ENCODE assay signal across 2 cellular contexts in genomic region chr15:66964791-66965190, GRCh38.
TF ChIP-seq lines count a peak whose summit lies in the region.

No MANE protein-coding gene starts in this region.

TF ChIP-seq in IMR-90, 13 proteins besides CTCF, POLR2A, EP300 and RAD21:
- TF ChIP-seq CHD1 (IDR thresholded peaks at IDR 0.05; ENCODE audit: low read depth, low read length) = no peak
- TF ChIP-seq NFE2L2 (IDR thresholded peaks at IDR 0.05; ENCODE audit: low read depth, low read length) = no peak
- no peak for TF ChIP-seq CEBPB (IDR thresholded peaks at IDR 0.05; ENCODE audit: low read depth, low read length)
- TF ChIP-seq, protein P1, sequence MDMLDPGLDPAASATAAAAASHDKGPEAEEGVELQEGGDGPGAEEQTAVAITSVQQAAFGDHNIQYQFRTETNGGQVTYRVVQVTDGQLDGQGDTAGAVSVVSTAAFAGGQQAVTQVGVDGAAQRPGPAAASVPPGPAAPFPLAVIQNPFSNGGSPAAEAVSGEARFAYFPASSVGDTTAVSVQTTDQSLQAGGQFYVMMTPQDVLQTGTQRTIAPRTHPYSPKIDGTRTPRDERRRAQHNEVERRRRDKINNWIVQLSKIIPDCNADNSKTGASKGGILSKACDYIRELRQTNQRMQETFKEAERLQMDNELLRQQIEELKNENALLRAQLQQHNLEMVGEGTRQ (IDR thresholded peaks at IDR 0.05; ENCODE audit: low read depth, low read length) = no peak
- TF ChIP-seq MAFK (IDR thresholded peaks at IDR 0.05; ENCODE audit: low read depth, low read length) = no peak
- no peak for TF ChIP-seq MAZ (IDR thresholded peaks at IDR 0.05; ENCODE audit: borderline replicate concordance, low read depth, low read length)
- TF ChIP-seq BHLHE40 (IDR thresholded peaks at IDR 0.05; ENCODE audit: low read depth, low read length) = no peak
- TF ChIP-seq FOS (IDR thresholded peaks at IDR 0.05; ENCODE audit: low read depth, low read length) = no peak
TF ChIP-seq in IMR-90: peak in this region for 0.

TF ChIP-seq in H1, 55 proteins besides CTCF, POLR2A, EP300 and RAD21:
- TF ChIP-seq SP1 (IDR thresholded peaks at IDR 0.05; ENCODE audit: low read depth, low read length) (no peak), ATF3 (IDR thresholded peaks at IDR 0.05; ENCODE audit: insufficient read depth, low read depth, low read length) (no peak), TAF1 (IDR thresholded peaks at IDR 0.05; ENCODE audit: low read depth, low read length) (no peak), CHD7 (IDR thresholded peaks at IDR 0.05; ENCODE audit: insufficient replicate concordance, low read length) (no peak)
- TF ChIP-seq, protein P2, sequence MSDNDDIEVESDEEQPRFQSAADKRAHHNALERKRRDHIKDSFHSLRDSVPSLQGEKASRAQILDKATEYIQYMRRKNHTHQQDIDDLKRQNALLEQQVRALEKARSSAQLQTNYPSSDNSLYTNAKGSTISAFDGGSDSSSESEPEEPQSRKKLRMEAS (IDR thresholded peaks at IDR 0.05) = no peak
